In the genomic region with DNA sequence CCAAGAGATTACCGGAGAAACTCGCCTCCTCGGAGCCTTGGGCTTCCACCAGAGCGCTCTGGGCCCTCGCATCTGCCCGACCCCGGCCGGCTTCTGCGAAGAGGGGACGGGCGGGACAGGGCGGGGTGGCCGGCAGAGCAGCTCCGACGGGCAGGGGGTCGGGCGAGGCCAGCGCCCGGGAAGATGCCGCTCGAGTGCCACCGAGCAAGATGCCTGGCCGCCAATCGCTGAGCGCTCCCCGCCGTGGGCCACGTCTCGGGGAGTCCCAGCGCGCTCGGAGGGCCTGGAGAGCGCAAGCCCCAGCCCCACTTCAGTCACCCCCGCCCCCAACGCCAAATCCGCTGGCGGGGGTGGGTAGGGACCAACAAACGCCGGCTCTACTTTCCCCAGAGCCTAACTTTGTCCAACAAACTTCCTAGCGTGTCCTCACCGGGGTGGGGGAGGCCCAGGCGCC, we compare ENCODE assay signal across 8 cellular contexts. TPM values are rescaled to one million over a fixed set of nuclear protein-coding genes. Genes with fewer than 3 reads are reported as not detected.
DNase-seq lines count a peak whose midpoint lies in the region; ATAC-seq and TF ChIP-seq lines count a peak whose summit lies in the region.

No MANE protein-coding gene starts in this region.

- H3K27me3 Mint-ChIP-seq in activated naive CD8-positive, alpha-beta T cell = peaks cover 28% of the 10 kb centered on the region

- H3K27ac ChIP-seq in 22Rv1 = peak overlapping the region; percentile 35; the same call in 1 of the 2 replicates
- H3K27ac ChIP-seq in iPS DF 6.9 (ENCODE audit: low read length) = no peak overlapping the region
- peak overlapping the region; percentile 52 for H3K27ac ChIP-seq in skeletal muscle tissue (ENCODE audit: low read depth, low read length)

- WGBS in iPS DF 6.9 (ENCODE audit: insufficient coverage, insufficient read length) = no CpG with 5 or more reads among the region's 42 CpGs

- ATAC-seq in GM19023 (IDR thresholded peaks at IDR 0.05; ENCODE audit: unreplicated experiment) (peak; percentile 35), HG03159 (IDR thresholded peaks at IDR 0.05; ENCODE audit: unreplicated experiment) (peak; percentile 35)

- peak overlapping the region; percentile 35 to 75 (median 69) for H3K9ac ChIP-seq in skeletal muscle tissue (ENCODE audit: low read depth in 1 of 3, low read length in 3 of 3)

- H3K4me1 ChIP-seq in iPS DF 6.9 (ENCODE audit: control insufficient read depth, insufficient read depth, low read length) (peaks cover 3% of the 10 kb centered on the region; the same call in 1 of the 2 replicates), skeletal muscle tissue (ENCODE audit: control insufficient read depth in 3 of 3, insufficient read depth in 3 of 3, low read length in 3 of 3) (peaks cover 11 to 22% (median 20%) of the 10 kb centered on the region in 3 donors)

- no peak for DNase-seq in iPS DF 6.9 (ENCODE audit: low read depth, low spot score)
- no peak for DNase-seq in middle frontal gyrus (ENCODE audit: extremely low spot score, low spot score)
- DNase-seq in NCI-H2081 treated with DMSO at 0.1 percent for 48 hours (lab: John Stamatoyannopoulos, UW) = no peak

- no peaks in the 10 kb centered on the region for H3K9me3 Mint-ChIP-seq in activated naive CD8-positive, alpha-beta T cell (ENCODE audit: low read depth)

- H3K36me3 ChIP-seq in iPS DF 6.9 (ENCODE audit: control insufficient read depth, insufficient read depth, low read length) = no peaks in the 10 kb centered on the region
- H3K36me3 ChIP-seq in skeletal muscle tissue (ENCODE audit: control insufficient read depth in 3 of 3, insufficient read depth in 3 of 3, low read length in 3 of 3) = no peaks in the 10 kb centered on the region

- H3K9me3 ChIP-seq in iPS DF 6.9 (ENCODE audit: control insufficient read depth, insufficient read depth, low read length) = no peaks in the 10 kb centered on the region
- no peaks in the 10 kb centered on the region for H3K9me3 ChIP-seq in skeletal muscle tissue (ENCODE audit: control insufficient read depth in 3 of 3, low read length in 3 of 3)

- peaks cover 2% of the 10 kb centered on the region for H3K36me3 Mint-ChIP-seq in activated naive CD8-positive, alpha-beta T cell

- peak overlapping the region; percentile 66 for H3K4me3 ChIP-seq in iPS DF 6.9 (ENCODE audit: low read length)
- peak overlapping the region; percentile 74 to 82 (median 77) for H3K4me3 ChIP-seq in skeletal muscle tissue (ENCODE audit: low read length in 3 of 3)

- no peak for TF ChIP-seq CTCF in 22Rv1 (IDR thresholded peaks at IDR 0.05)

- no peak overlapping the region for H3K27ac Mint-ChIP-seq in activated naive CD8-positive, alpha-beta T cell

- H3K4me1 Mint-ChIP-seq in activated naive CD8-positive, alpha-beta T cell (ENCODE audit: low read depth) = peaks cover 9% of the 10 kb centered on the region

- no peaks in the 10 kb centered on the region for H3K27me3 ChIP-seq in iPS DF 6.9 (ENCODE audit: control insufficient read depth, insufficient read depth, low read length)
- no peaks in the 10 kb centered on the region for H3K27me3 ChIP-seq in skeletal muscle tissue (ENCODE audit: control insufficient read depth in 3 of 3, insufficient read depth in 3 of 3, low read length in 3 of 3)

- H3K4me3 Mint-ChIP-seq in activated naive CD8-positive, alpha-beta T cell = peak overlapping the region; percentile 84

RNA-seq across cellular contexts. Expression of a gene that starts 0.5 kb away (rescaled TPM):
- 14.6 TPM for total RNA-seq in skeletal muscle tissue
